Comparison of ENCODE assay signal across 1 cellular context in the genomic region with DNA sequence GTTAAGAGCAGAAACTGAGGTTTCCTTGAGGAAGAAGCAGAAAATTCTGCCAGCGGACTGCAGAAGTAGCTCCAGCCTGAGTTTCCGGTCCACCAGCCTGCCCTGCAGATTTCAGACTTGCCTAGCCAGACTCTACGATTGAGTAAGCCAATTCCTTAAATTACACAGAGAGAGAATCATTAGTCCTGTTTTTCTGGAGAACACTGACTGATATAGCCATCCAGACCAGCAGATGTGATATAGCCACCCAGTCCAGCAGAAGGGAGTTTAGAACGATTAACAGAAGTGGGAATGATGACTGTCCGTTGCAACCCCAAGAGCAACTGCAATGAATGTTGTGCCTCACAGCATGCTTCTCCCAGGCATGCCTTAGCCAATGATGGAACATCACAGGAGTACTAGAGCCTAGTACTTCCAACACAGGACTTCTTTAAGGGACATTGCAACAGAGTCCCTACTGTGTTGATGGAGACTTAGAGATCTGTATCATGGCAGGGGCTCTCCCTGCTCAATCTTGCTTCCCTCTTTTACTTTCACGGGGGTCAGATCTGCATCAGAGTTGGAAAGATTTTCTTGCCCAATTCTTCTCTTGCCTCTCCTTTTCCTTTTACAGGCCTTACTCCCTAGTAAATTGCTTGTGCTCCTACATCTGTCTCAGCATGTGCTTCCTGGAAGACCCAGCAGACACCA.
TF ChIP-seq lines count a peak whose summit lies in the region.

No MANE protein-coding gene starts in this region.

TF ChIP-seq in H1, 55 proteins besides CTCF, POLR2A, EP300 and RAD21:
- no peak for TF ChIP-seq GTF2F1 (IDR thresholded peaks at IDR 0.05; ENCODE audit: borderline replicate concordance, low read depth, low read length)
- TF ChIP-seq TBP (IDR thresholded peaks at IDR 0.05; ENCODE audit: low read depth, low read length): no peak
- TF ChIP-seq PHF8 (conservative IDR thresholded peaks at IDR 0.05; ENCODE audit: low read depth, low read length): no peak
- no peak for TF ChIP-seq POLR2AphosphoS5 (IDR thresholded peaks at IDR 0.05; ENCODE audit: low read depth, low read length)
- no peak for TF ChIP-seq HDAC6 (IDR thresholded peaks at IDR 0.05; ENCODE audit: low read depth, low read length)
- no peak for TF ChIP-seq MAFK (IDR thresholded peaks at IDR 0.05; ENCODE audit: low read depth, low read length)
- no peak for TF ChIP-seq SRF (IDR thresholded peaks at IDR 0.05; ENCODE audit: low read depth, low read length)
- TF ChIP-seq KDM1A (IDR thresholded peaks at IDR 0.05; ENCODE audit: borderline replicate concordance, low read length): no peak
- TF ChIP-seq TCF12 (IDR thresholded peaks at IDR 0.05; ENCODE audit: low read depth, low read length): no peak
- no peak for TF ChIP-seq BCL11A (IDR thresholded peaks at IDR 0.05; ENCODE audit: low read depth in 2 of 2, low read length in 2 of 2)
- no peak for TF ChIP-seq SP4 (IDR thresholded peaks at IDR 0.05; ENCODE audit: low read length)
- no peak for TF ChIP-seq KDM4A (IDR thresholded peaks at IDR 0.05; ENCODE audit: low read depth, low read length, severe bottlenecking)
- TF ChIP-seq ZNF274 (IDR thresholded peaks at IDR 0.05; ENCODE audit: borderline replicate concordance, extremely low read depth, low read length): no peak
- no peak for TF ChIP-seq RFX5 (IDR thresholded peaks at IDR 0.05; ENCODE audit: borderline replicate concordance, low read depth, low read length)
